Comparison of ENCODE assay signal across 8 cellular contexts in the genomic region with DNA sequence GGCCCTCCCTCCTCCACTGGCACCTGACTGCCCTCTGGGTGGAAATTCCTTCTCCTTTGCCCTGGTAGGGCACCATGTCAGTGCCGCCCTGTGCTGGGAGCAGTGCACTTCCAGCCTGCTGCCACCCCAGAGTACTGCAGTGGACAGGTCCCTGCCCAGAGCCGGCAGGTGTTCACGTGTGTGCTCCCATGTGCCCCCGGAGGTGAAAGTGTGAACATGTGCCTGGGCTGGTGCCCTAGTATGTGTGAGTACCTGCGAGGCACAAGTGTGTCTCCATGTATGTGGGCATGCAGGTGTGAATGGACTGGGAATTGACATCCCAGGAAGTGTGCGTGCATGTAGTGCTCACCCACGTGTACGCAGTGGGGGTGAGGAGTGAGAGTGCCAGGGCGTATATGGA. TPM values are rescaled to one million over a fixed set of nuclear protein-coding genes. Genes with fewer than 3 reads are reported as not detected.
DNase-seq lines count a peak whose midpoint lies in the region; ATAC-seq and TF ChIP-seq lines count a peak whose summit lies in the region.

No MANE protein-coding gene starts in this region.

- H3K9me3 ChIP-seq in CD4-positive, CD25-positive, alpha-beta regulatory T cell (ENCODE audit: control insufficient read depth in 2 of 2, low read length in 2 of 2), result no peaks in the 10 kb centered on the region
- H3K9me3 ChIP-seq in HEK293 (ENCODE audit: control insufficient read depth, insufficient read depth, low read depth, low read length) (no peaks in the 10 kb centered on the region), left lung (no peaks in the 10 kb centered on the region), left ventricle myocardium inferior (replicated peaks) (no peaks in the 10 kb centered on the region)

- H3K9me3 Mint-ChIP-seq in CD4-positive, CD25-positive, alpha-beta regulatory T cell, result no peaks in the 10 kb centered on the region

- peak overlapping the region in 2 of 3 donors; percentile 32 to 75 for H3K27ac Mint-ChIP-seq in CD4-positive, CD25-positive, alpha-beta regulatory T cell

- peaks cover 16% of the 10 kb centered on the region for H3K4me1 ChIP-seq in CD4-positive, CD25-positive, alpha-beta regulatory T cell (ENCODE audit: control insufficient read depth, insufficient read depth, low read length, poor library complexity, severe bottlenecking)
- H3K4me1 ChIP-seq in HEK293 (ENCODE audit: control insufficient read depth, insufficient read depth, low read length) (no peaks in the 10 kb centered on the region), left lung (peaks cover 0 to 3% of the 10 kb centered on the region in 2 donors), left ventricle myocardium inferior (no peaks in the 10 kb centered on the region)

- peak in 1 of 2 donors; percentile 25 for ATAC-seq in CD4-positive, CD25-positive, alpha-beta regulatory T cell (ENCODE audit: low read depth in 2 of 2)
- peak; percentile 23 for ATAC-seq in left lung
- ATAC-seq in GM21423 (IDR thresholded peaks at IDR 0.05; ENCODE audit: unreplicated experiment), result no peak

- H3K36me3 Mint-ChIP-seq in CD4-positive, CD25-positive, alpha-beta regulatory T cell, result peaks cover 24% of the 10 kb centered on the region

- H3K4me1 Mint-ChIP-seq in CD4-positive, CD25-positive, alpha-beta regulatory T cell, result peaks cover 0 to 24% (median 14%) of the 10 kb centered on the region in 4 donors

- CTCF ChIA-PET in HEK293 (lab: Yijun Ruan, JAX), result interaction anchor here (0.7 to 1.1 kb wide), 2 partner anchors 32 to 169 kb away, joined by 3 read pairs; no protein-coding TSS in a partner anchor

- POLR2A ChIA-PET in HEK293 (lab: Yijun Ruan, JAX), result no interaction called here

- peaks cover 6% of the 10 kb centered on the region for H3K36me3 ChIP-seq in CD4-positive, CD25-positive, alpha-beta regulatory T cell (ENCODE audit: control insufficient read depth, insufficient read depth, low read length)
- H3K36me3 ChIP-seq in HEK293 (ENCODE audit: control insufficient read depth in 2 of 2, insufficient read depth in 1 of 2, low read length in 2 of 2) (peaks cover 0 to 18% of the 10 kb centered on the region in 2 experiments; a peak in 1 of 3 replicates), left lung (peaks cover 0 to 3% of the 10 kb centered on the region in 2 donors), left ventricle myocardium inferior (peaks cover 23% of the 10 kb centered on the region)

- intact Hi-C loops in left lung (cut with DNase I), result no loop called here
- intact Hi-C loops in left ventricle myocardium inferior (cut with micrococcal nuclease), result no loop called here

- no peaks in the 10 kb centered on the region for H3K27me3 Mint-ChIP-seq in CD4-positive, CD25-positive, alpha-beta regulatory T cell

- TF ChIP-seq CTCF in HEK293 (tag by site-specific recombination; IDR thresholded peaks at IDR 0.05) (peak; percentile 68), left lung (IDR thresholded peaks at IDR 0.05) (peak in 1 of 2 donors; percentile 21), GM20000 (IDR thresholded peaks at IDR 0.05; ENCODE audit: extremely low read depth, missing control alignments) (no peak), left ventricle myocardium inferior (IDR thresholded peaks at IDR 0.05; ENCODE audit: borderline replicate concordance) (no peak)

- no peak overlapping the region for H3K4me3 Mint-ChIP-seq in CD4-positive, CD25-positive, alpha-beta regulatory T cell

- no peak overlapping the region for H3K27ac ChIP-seq in CD4-positive, CD25-positive, alpha-beta regulatory T cell (ENCODE audit: insufficient read depth, low read length, poor library complexity, severe bottlenecking)
- no peak overlapping the region for H3K27ac ChIP-seq in HEK293 (ENCODE audit: extremely low read depth, low read depth, low read length)
- peak overlapping the region in 1 of 2 donors; percentile 13 for H3K27ac ChIP-seq in left lung
- H3K27ac ChIP-seq in left ventricle myocardium inferior (replicated peaks), result no peak overlapping the region

- no peaks in the 10 kb centered on the region for H3K27me3 ChIP-seq in CD4-positive, CD25-positive, alpha-beta regulatory T cell (ENCODE audit: control insufficient read depth, insufficient read depth, low read length)
- no peaks in the 10 kb centered on the region for H3K27me3 ChIP-seq in left lung
- H3K27me3 ChIP-seq in left ventricle myocardium inferior (ENCODE audit: low read depth), result no peaks in the 10 kb centered on the region

- DNase-seq in CD4-positive, CD25-positive, alpha-beta regulatory T cell, result peak in 2 of 3 donors; percentile 20 to 55
- DNase-seq in activated T-cell treated with anti-CD3 and anti-CD28 coated beads for 1 hour (ENCODE audit: low read depth), result peak; percentile 26
- no peak for DNase-seq in left lung
- DNase-seq in LoVo (ENCODE audit: low spot score), result no peak
- no peak for DNase-seq in GM20000 (ENCODE audit: low spot score)
- no peak for DNase-seq in left ventricle myocardium inferior

- no peak overlapping the region for H3K4me3 ChIP-seq in CD4-positive, CD25-positive, alpha-beta regulatory T cell (ENCODE audit: low read depth, low read length)
- H3K4me3 ChIP-seq in HEK293 (ENCODE audit: low read depth, low read length), result no peak overlapping the region
- H3K4me3 ChIP-seq in left lung, result no peak overlapping the region
- H3K4me3 ChIP-seq in left ventricle myocardium inferior, result no peak overlapping the region

TF ChIP-seq in HEK293, 187 proteins besides CTCF, POLR2A, EP300 and RAD21:
- no peak for TF ChIP-seq ZNF747 (tag by site-specific recombination; IDR thresholded peaks at IDR 0.05)
- TF ChIP-seq ZNF510 (tag by site-specific recombination; IDR thresholded peaks at IDR 0.05; ENCODE audit: insufficient replicate concordance), result no peak
- no peak for TF ChIP-seq ZNF426 (tag by site-specific recombination; IDR thresholded peaks at IDR 0.05)
- TF ChIP-seq HOXA7 (CRISPR knock-in tag; IDR thresholded peaks at IDR 0.05; ENCODE audit: borderline replicate concordance), result no peak
- TF ChIP-seq ZNF610 (tag by site-specific recombination; IDR thresholded peaks at IDR 0.05; ENCODE audit: borderline replicate concordance), result no peak
- TF ChIP-seq BCL11A (tag by site-specific recombination; IDR thresholded peaks at IDR 0.05; ENCODE audit: low read depth), result no peak
- no peak for TF ChIP-seq PRDM1 (tag by site-specific recombination; IDR thresholded peaks at IDR 0.05)
- TF ChIP-seq KLF9 (tag by site-specific recombination; IDR thresholded peaks at IDR 0.05; ENCODE audit: low read depth), result no peak
- no peak for TF ChIP-seq ZNF214 (tag by site-specific recombination; IDR thresholded peaks at IDR 0.05; ENCODE audit: borderline replicate concordance)
- no peak for TF ChIP-seq ZNF354C (tag by site-specific recombination; IDR thresholded peaks at IDR 0.05; ENCODE audit: borderline replicate concordance, low read depth)
- TF ChIP-seq, protein P1, sequence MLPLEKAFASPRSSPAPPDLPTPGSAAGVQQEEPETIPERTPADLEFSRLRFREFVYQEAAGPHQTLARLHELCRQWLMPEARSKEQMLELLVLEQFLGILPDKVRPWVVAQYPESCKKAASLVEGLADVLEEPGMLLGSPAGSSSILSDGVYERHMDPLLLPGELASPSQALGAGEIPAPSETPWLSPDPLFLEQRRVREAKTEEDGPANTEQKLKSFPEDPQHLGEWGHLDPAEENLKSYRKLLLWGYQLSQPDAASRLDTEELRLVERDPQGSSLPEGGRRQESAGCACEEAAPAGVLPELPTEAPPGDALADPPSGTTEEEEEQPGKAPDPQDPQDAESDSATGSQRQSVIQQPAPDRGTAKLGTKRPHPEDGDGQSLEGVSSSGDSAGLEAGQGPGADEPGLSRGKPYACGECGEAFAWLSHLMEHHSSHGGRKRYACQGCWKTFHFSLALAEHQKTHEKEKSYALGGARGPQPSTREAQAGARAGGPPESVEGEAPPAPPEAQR (tag by site-specific recombination; IDR thresholded peaks at IDR 0.05), result no peak

RNA-seq across cellular contexts. Expression of a gene that starts 29.4 kb away (rescaled TPM):
- total RNA-seq in CD4-positive, CD25-positive, alpha-beta regulatory T cell, result 1.2 TPM
- 1 to 10 TPM; 1.6 to 4.3 (median 3.4) TPM for polyA plus RNA-seq in CD4-positive, CD25-positive, alpha-beta regulatory T cell
- 10 to 100 TPM; 13.5 to 21.5 TPM for total RNA-seq in left lung
- total RNA-seq in left ventricle myocardium inferior, result 2.2 TPM

RNA-seq across cellular contexts. Expression of a gene that starts 33.4 kb away (rescaled TPM):
- 7.5 TPM for total RNA-seq in CD4-positive, CD25-positive, alpha-beta regulatory T cell
- polyA plus RNA-seq in CD4-positive, CD25-positive, alpha-beta regulatory T cell, result 1 to 10 TPM in 3 of 4 donors, under 1 TPM in 1; 0.97 to 4.1 (median 3.1) TPM
- 1 to 10 TPM; 4.8 to 5.9 TPM for total RNA-seq in left lung
- total RNA-seq in left ventricle myocardium inferior, result 11.2 TPM

Comparison
In these comparisons a context has a peak if more than half of its experiments do, and no peak if none do; other contexts are left out.
1. DNase-seq: peak in CD4-positive, CD25-positive, alpha-beta regulatory T cell (2 of 3) and activated T-cell treated with anti-CD3 and anti-CD28 coated beads for 1 hour (single experiment); none in left lung (0 of 2), LoVo (single experiment), GM20000 (single experiment) and left ventricle myocardium inferior (single experiment).